Comparison of ENCODE assay signal across 18 cellular contexts in genomic region chr4:173237152-173237551, GRCh38.
DNase-seq lines count a peak whose midpoint lies in the region; ATAC-seq and TF ChIP-seq lines count a peak whose summit lies in the region.
"Had no signal": no experiment of that assay in that cellular context is flagged by ENCODE, and none has a peak within 500 bp of the region (broad histone marks: within the 10 kb centered on the region; RNA-seq: fewer than 3 reads in every experiment).

No MANE protein-coding gene starts in this region.

- no peak for ATAC-seq in psoas muscle
- ATAC-seq: activated CD4-positive, alpha-beta T cell treated with anti-CD3 and anti-CD28 coated beads for 36 hours; left ventricle myocardium superior had no signal

- H3K27ac ChIP-seq in testis (peak overlapping the region in 1 of 2 donors; percentile 18), spleen (no peak overlapping the region), psoas muscle (no peak overlapping the region)
- H3K27ac ChIP-seq: epithelial cell of prostate had no signal

- H3K4me1 ChIP-seq in testis (peaks cover 25% of the 10 kb centered on the region), spleen (peaks cover 0 to 15% (median 1%) of the 10 kb centered on the region in 6 donors), psoas muscle (no peaks in the 10 kb centered on the region)

- H3K9me3 ChIP-seq in testis (no peaks in the 10 kb centered on the region), spleen (no peaks in the 10 kb centered on the region), psoas muscle (no peaks in the 10 kb centered on the region)
- H3K9me3 ChIP-seq: sigmoid colon had no signal

- TF ChIP-seq CTCF in choroid plexus epithelial cell (conservative IDR thresholded peaks at IDR 0.05; ENCODE audit: low read depth, low read length) (peak; percentile 15), testis (IDR thresholded peaks at IDR 0.05) (peak in 2 of 3 experiments; percentile 9 to 46), spleen (IDR thresholded peaks at IDR 0.05 in 8 of 11, conservative IDR thresholded peaks at IDR 0.05 in 3 of 11) (no peak), psoas muscle (IDR thresholded peaks at IDR 0.05) (no peak)

- no peaks in the 10 kb centered on the region for H3K27me3 ChIP-seq in testis
- no peaks in the 10 kb centered on the region for H3K27me3 ChIP-seq in spleen (replicated peaks in 1 of 7)
- no peaks in the 10 kb centered on the region for H3K27me3 ChIP-seq in psoas muscle (ENCODE audit: insufficient read depth in 3 of 3, low read length in 2 of 3)
- H3K27me3 ChIP-seq: sigmoid colon had no signal

- H3K36me3 ChIP-seq in testis (ENCODE audit: low read depth, missing control alignments) (no peaks in the 10 kb centered on the region), spleen (peaks cover 0 to 7% (median 0%) of the 10 kb centered on the region in 6 donors), psoas muscle (ENCODE audit: insufficient read depth in 1 of 2, low read depth in 1 of 2) (no peaks in the 10 kb centered on the region)
- H3K36me3 ChIP-seq: sigmoid colon had no signal

- no peak for TF ChIP-seq POLR2A in testis (IDR thresholded peaks at IDR 0.05)
- no peak for TF ChIP-seq POLR2A in spleen (IDR thresholded peaks at IDR 0.05)

- DNase-seq in DMS53 (lab: John Stamatoyannopoulos, UW), result peak; percentile 15
- no peak for DNase-seq in DMS53 treated with DMSO at 0.1 percent for 48 hours (lab: John Stamatoyannopoulos, UW; ENCODE audit: unreplicated experiment)
- DNase-seq in NAMALWA (ENCODE audit: low spot score), result peak; percentile 43
- DNase-seq in choroid plexus epithelial cell (ENCODE audit: low read depth), result no peak
- DNase-seq in testis, result no peak
- DNase-seq in spleen, result no peak
- no peak for DNase-seq in NCI-H187 (lab: John Stamatoyannopoulos, UW)
- no peak for DNase-seq in psoas muscle
- DNase-seq: 8988T; activated CD4-positive, alpha-beta T cell treated with anti-CD3 and anti-CD28 coated beads for 36 hours; activated T-cell treated with anti-CD3 and anti-CD28 coated beads for 4 hours; left ventricle myocardium superior; NCI-H1105; NCI-H345; OCI-M1; sigmoid colon; stimulated activated naive CD4-positive, alpha-beta T cell treated with Interleukin-2 at 50 U/mL for 16 hours had no signal

- WGBS in testis, 2 donors, result 32 to 56% methylated on average over 2 of the region's 2 CpGs
- WGBS in spleen, 5 donors, result 50 to 60% (median 54%) methylated on average over 2 of the region's 2 CpGs
- 40 to 63% (median 40%) methylated on average over 2 of the region's 2 CpGs for WGBS in psoas muscle, 3 donors

- no peak overlapping the region for H3K4me3 ChIP-seq in choroid plexus epithelial cell (ENCODE audit: low read depth, low read length)
- no peak overlapping the region for H3K4me3 ChIP-seq in testis
- H3K4me3 ChIP-seq in spleen, result no peak overlapping the region
- no peak overlapping the region for H3K4me3 ChIP-seq in psoas muscle
- H3K4me3 ChIP-seq: sigmoid colon had no signal

- intact Hi-C loops in testis (cut with DNase I; ENCODE audit: low total_unique reads) (no loop called here), spleen (cut with DNase I; ENCODE audit: low total_unique reads) (no loop called here), psoas muscle (cut with DNase I) (no loop called here)

Comparison
In these comparisons a context has a peak if more than half of its experiments do, and no peak if none do; other contexts are left out.
1. DNase-seq: peak in DMS53 (single experiment) and NAMALWA (single experiment); none in DMS53 treated with DMSO at 0.1 percent for 48 hours (single experiment), choroid plexus epithelial cell (single experiment), testis (single experiment), spleen (single experiment), NCI-H187 (0 of 2) and psoas muscle (0 of 2).
2. CTCF ChIP-seq: peak in choroid plexus epithelial cell (single experiment) and testis (2 of 3); none in spleen (0 of 11) and psoas muscle (single experiment).